In the genomic region with DNA sequence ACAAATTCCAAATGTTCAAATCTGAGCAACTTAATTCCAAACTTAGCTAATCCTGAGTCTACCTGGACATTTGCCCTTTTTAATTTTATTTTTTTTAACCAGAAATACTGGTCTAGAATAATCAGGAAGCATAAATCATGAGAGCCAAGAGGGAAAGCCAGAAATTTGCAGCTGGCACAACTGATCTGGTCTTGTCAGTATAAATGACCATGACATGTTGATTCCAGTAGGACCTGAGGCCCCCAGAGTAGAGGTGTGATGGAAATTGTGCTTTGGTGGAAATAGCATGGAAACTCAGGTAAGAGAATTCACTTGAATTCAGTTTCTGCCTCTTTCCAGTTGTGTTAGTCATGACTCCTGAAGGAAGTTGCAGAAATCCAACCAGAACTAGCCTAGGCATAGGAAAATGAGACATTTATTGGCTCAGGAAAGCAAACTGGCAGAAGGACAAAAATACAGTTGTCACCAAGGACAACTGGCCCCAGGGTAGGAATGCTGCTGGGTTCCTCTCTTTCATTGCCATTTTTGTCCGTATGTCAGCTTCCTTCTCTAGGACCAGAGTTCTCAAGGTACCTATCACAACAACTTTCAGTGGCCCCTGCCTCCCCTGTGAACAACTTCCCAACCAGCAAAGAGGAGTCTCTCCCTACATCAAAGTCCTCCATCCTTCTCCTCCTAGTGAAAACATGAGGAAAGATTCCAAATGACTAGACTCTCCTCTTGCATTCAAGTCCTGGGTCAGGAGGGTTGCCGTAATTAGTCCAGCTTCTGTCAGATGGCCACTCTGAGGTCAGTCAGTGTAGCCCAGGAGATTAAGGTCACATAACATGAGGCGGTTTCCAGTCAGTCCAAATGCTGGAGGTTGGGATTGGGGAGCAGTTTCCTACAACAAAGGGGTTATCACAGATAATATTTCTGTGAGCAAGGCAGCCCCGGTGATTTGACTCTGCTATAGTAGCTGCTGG, we compare ENCODE assay signal across 17 cellular contexts. TPM values are rescaled to one million over a fixed set of nuclear protein-coding genes. Genes with fewer than 3 reads are reported as not detected.
DNase-seq lines count a peak whose midpoint lies in the region; ATAC-seq and TF ChIP-seq lines count a peak whose summit lies in the region.
"Had no signal": no experiment of that assay in that cellular context is flagged by ENCODE, and none has a peak within 500 bp of the region (broad histone marks: within the 10 kb centered on the region; RNA-seq: fewer than 3 reads in every experiment).

No MANE protein-coding gene starts in this region.

- peaks cover 7% of the 10 kb centered on the region for H3K9me3 Mint-ChIP-seq in neural crest cell
- H3K9me3 Mint-ChIP-seq: activated CD4-positive, alpha-beta memory T cell treated with anti-CD3 and anti-CD28 coated beads for 36 hours; activated T-helper 2 cell treated with anti-CD3 and anti-CD28 coated beads, Interferon-gamma antibody, Interleukin-2, Interleukin-4, amounts not matched to agents 10 μg/mL and 5 μg/mL and 100 μg/mL, durations not matched to agents 14 hours and 24 hours and 36 hours had no signal

- H3K36me3 Mint-ChIP-seq in neural crest cell (ENCODE audit: low read depth), result peaks cover 4% of the 10 kb centered on the region
- H3K36me3 Mint-ChIP-seq: activated CD4-positive, alpha-beta memory T cell treated with anti-CD3 and anti-CD28 coated beads for 36 hours had no signal

- peak overlapping the region; percentile 98 for H3K27ac ChIP-seq in epithelial cell of prostate
- H3K27ac ChIP-seq: colonic mucosa had no signal

- H3K27ac Mint-ChIP-seq in neural crest cell (ENCODE audit: unreplicated experiment), result peak overlapping the region; percentile 92
- H3K27ac Mint-ChIP-seq: activated CD4-positive, alpha-beta memory T cell treated with anti-CD3 and anti-CD28 coated beads for 36 hours; activated T-helper 2 cell treated with anti-CD3 and anti-CD28 coated beads, Interferon-gamma antibody, Interleukin-2, Interleukin-4, amounts not matched to agents 10 μg/mL and 5 μg/mL and 100 μg/mL, durations not matched to agents 14 hours and 24 hours and 36 hours had no signal

- no peak overlapping the region for H3K4me3 Mint-ChIP-seq in neural crest cell
- H3K4me3 Mint-ChIP-seq: activated CD4-positive, alpha-beta memory T cell treated with anti-CD3 and anti-CD28 coated beads for 36 hours had no signal

- H3K4me1 Mint-ChIP-seq in neural crest cell, result peaks cover 22% of the 10 kb centered on the region

- H3K27me3 Mint-ChIP-seq in neural crest cell (ENCODE audit: low read depth), result no peaks in the 10 kb centered on the region
- H3K27me3 Mint-ChIP-seq: activated CD4-positive, alpha-beta memory T cell treated with anti-CD3 and anti-CD28 coated beads for 36 hours had no signal

- no peak for ATAC-seq in GM21528 (IDR thresholded peaks at IDR 0.05; ENCODE audit: low FRiP score, unreplicated experiment)
- ATAC-seq in HG03439 (IDR thresholded peaks at IDR 0.05; ENCODE audit: unreplicated experiment), result no peak

- TF ChIP-seq CTCF in neural crest cell (conservative IDR thresholded peaks at IDR 0.05), result no peak

- peak; percentile 41 for DNase-seq in AG20443 (ENCODE audit: low spot score)
- DNase-seq in M059J (ENCODE audit: low read depth), result peak; percentile 81
- DNase-seq in epithelial cell of prostate (ENCODE audit: low read depth, low spot score), result no peak
- DNase-seq in neural crest cell (ENCODE audit: low read depth, low spot score), result no peak
- no peak for DNase-seq in NCI-H524 treated with DMSO at 0.1 percent for 48 hours (lab: John Stamatoyannopoulos, UW)
- DNase-seq in occipital lobe (lab: John Stamatoyannopoulos, UW), result no peak
- DNase-seq: activated CD4-positive, alpha-beta memory T cell treated with anti-CD3 and anti-CD28 coated beads for 36 hours; amygdala; BE2C; colonic mucosa; MG63; NCI-H2029 treated with DMSO at 0.1 percent for 48 hours; SIG-M5; substantia nigra had no signal

RNA-seq across cellular contexts. Expression of a gene that starts 29.3 kb away (rescaled TPM):
- not detected in 2 replicates for total RNA-seq in M059J (2014; rRNA removed; shearing (Covaris generic))
- not detected in 2 replicates for total RNA-seq in neural crest cell
- total RNA-seq in occipital lobe, result 0.62 TPM
- total RNA-seq: activated CD4-positive, alpha-beta memory T cell treated with anti-CD3 and anti-CD28 coated beads for 36 hours; activated T-helper 2 cell treated with anti-CD3 and anti-CD28 coated beads, Interferon-gamma antibody, Interleukin-2, Interleukin-4, amounts not matched to agents 10 μg/mL and 5 μg/mL and 100 μg/mL, durations not matched to agents 14 hours and 24 hours and 36 hours had no signal

Comparison
In these comparisons a context has a peak if more than half of its experiments do, and no peak if none do; other contexts are left out.
1. DNase-seq: peak in AG20443 (single experiment) and M059J (single experiment); none in epithelial cell of prostate (single experiment), neural crest cell (single experiment), NCI-H524 treated with DMSO at 0.1 percent for 48 hours (single experiment) and occipital lobe (single experiment).